In the genomic region with DNA sequence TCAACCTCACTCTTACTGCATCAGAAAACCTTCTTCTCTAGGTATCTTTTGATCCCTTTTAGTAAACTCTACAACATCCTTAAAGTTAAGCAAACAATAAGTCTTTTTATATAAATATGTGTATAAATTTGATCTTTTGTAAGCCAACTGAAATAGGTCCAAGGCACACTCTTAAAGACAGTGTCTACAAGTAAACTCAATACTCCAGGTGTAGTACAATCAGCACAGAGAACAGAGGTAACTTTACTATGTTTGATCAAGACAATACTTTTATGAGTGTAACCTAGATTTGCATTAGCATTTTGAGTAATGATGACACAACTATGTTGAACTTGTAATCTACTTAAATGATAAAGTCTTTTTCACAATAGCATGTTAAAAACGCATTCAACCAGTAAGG, we compare ENCODE assay signal across 17 cellular contexts.
DNase-seq lines count a peak whose midpoint lies in the region; ATAC-seq and TF ChIP-seq lines count a peak whose summit lies in the region.
"Had no signal": no experiment of that assay in that cellular context is flagged by ENCODE, and none has a peak within 500 bp of the region (broad histone marks: within the 10 kb centered on the region; RNA-seq: fewer than 3 reads in every experiment).

No MANE protein-coding gene starts in this region.

- H3K27me3 Mint-ChIP-seq in WTC11 (ENCODE audit: low read depth): no peaks in the 10 kb centered on the region
- H3K27me3 Mint-ChIP-seq: B cell; CD4-positive, CD25-positive, alpha-beta regulatory T cell had no signal

- H3K27me3 ChIP-seq in prostate gland (replicated peaks; ENCODE audit: insufficient read depth): no peaks in the 10 kb centered on the region
- H3K27me3 ChIP-seq: BLaER1 had no signal

- H3K4me1 ChIP-seq in prostate gland (replicated peaks): no peaks in the 10 kb centered on the region
- H3K4me1 ChIP-seq: BLaER1, Caco-2, HAP-1 had no signal

- no peaks in the 10 kb centered on the region for H3K9me3 Mint-ChIP-seq in WTC11
- H3K9me3 Mint-ChIP-seq: CD8-positive, alpha-beta T cell had no signal

- H3K4me3 ChIP-seq in LNCaP clone FGC (ENCODE audit: low read depth, low read length) (no peak overlapping the region), prostate gland (no peak overlapping the region)
- H3K4me3 ChIP-seq: BLaER1, GM12878, HAP-1 had no signal

- CTCF ChIA-PET in WTC11 (lab: Charles Lee): no interaction called here

- ATAC-seq in WTC11 (no peak), HG02610 (IDR thresholded peaks at IDR 0.05; ENCODE audit: unreplicated experiment) (no peak)
- ATAC-seq: CD8-positive, alpha-beta T cell; GM12878 had no signal

- H3K27ac Mint-ChIP-seq in WTC11: peak overlapping the region; percentile 1; the same call in 1 of the 2 replicates
- H3K27ac Mint-ChIP-seq: B cell; CD4-positive, CD25-positive, alpha-beta regulatory T cell; CD8-positive, alpha-beta T cell had no signal

- H3K27ac ChIP-seq in prostate gland: no peak overlapping the region
- H3K27ac ChIP-seq: BLaER1, C4-2B had no signal

- POLR2A ChIA-PET in WTC11 (lab: Charles Lee): no interaction called here

- no peak overlapping the region for H3K4me3 Mint-ChIP-seq in WTC11
- H3K4me3 Mint-ChIP-seq: B cell; CD8-positive, alpha-beta T cell had no signal

- DNase-seq in LNCaP clone FGC (ENCODE audit: low read depth) (peak; percentile 83), WTC11 (ENCODE audit: low spot score) (no peak), prostate gland (ENCODE audit: low spot score) (peak; percentile 11), nucleus accumbens (lab: John Stamatoyannopoulos, UW) (no peak), head of caudate nucleus (no peak)
- DNase-seq: Caco-2; CD4-positive, CD25-positive, alpha-beta regulatory T cell; CD8-positive, alpha-beta T cell; DMS153; DND-41; GOT3 had no signal

- intact Hi-C loops in prostate gland (cut with DNase I): no loop called here
- intact Hi-C loops in head of caudate nucleus (cut with DNase I): no loop called here

- no peaks in the 10 kb centered on the region for H3K4me1 Mint-ChIP-seq in WTC11
- H3K4me1 Mint-ChIP-seq: B cell; CD4-positive, CD25-positive, alpha-beta regulatory T cell had no signal

- TF ChIP-seq POLR2A in prostate gland (IDR thresholded peaks at IDR 0.05): no peak

- WGBS in prostate gland: 54% methylated on average over 1 of the region's 1 CpG

- H3K36me3 ChIP-seq in prostate gland: no peaks in the 10 kb centered on the region
- H3K36me3 ChIP-seq: BLaER1, HAP-1 had no signal

- TF ChIP-seq CTCF in LNCaP clone FGC (IDR thresholded peaks at IDR 0.05; ENCODE audit: control insufficient read depth, extremely low read depth, insufficient read depth) (no peak), WTC11 (IDR thresholded peaks at IDR 0.05) (no peak), prostate gland (IDR thresholded peaks at IDR 0.05) (no peak)

- no peaks in the 10 kb centered on the region for H3K9me3 ChIP-seq in prostate gland
- H3K9me3 ChIP-seq: BLaER1, Caco-2, HAP-1 had no signal

- H3K36me3 Mint-ChIP-seq in WTC11: no peaks in the 10 kb centered on the region
- H3K36me3 Mint-ChIP-seq: CD4-positive, CD25-positive, alpha-beta regulatory T cell; CD8-positive, alpha-beta T cell had no signal

TF ChIP-seq in WTC11, 78 proteins besides CTCF, POLR2A, EP300 and RAD21:
- TF ChIP-seq IRF2 (CRISPR knock-in tag; IDR thresholded peaks at IDR 0.05; ENCODE audit: borderline replicate concordance, low read depth): no peak
- TF ChIP-seq, protein P1, sequence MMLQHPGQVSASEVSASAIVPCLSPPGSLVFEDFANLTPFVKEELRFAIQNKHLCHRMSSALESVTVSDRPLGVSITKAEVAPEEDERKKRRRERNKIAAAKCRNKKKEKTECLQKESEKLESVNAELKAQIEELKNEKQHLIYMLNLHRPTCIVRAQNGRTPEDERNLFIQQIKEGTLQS (CRISPR knock-in tag; conservative IDR thresholded peaks at IDR 0.05): no peak
- no peak for TF ChIP-seq FOXP1 (CRISPR knock-in tag; IDR thresholded peaks at IDR 0.05; ENCODE audit: borderline replicate concordance)
- TF ChIP-seq GABPB1 (CRISPR knock-in tag; IDR thresholded peaks at IDR 0.05): no peak
- no peak for TF ChIP-seq FOXJ3 (CRISPR knock-in tag; IDR thresholded peaks at IDR 0.05; ENCODE audit: borderline replicate concordance)
- TF ChIP-seq, protein P2, sequence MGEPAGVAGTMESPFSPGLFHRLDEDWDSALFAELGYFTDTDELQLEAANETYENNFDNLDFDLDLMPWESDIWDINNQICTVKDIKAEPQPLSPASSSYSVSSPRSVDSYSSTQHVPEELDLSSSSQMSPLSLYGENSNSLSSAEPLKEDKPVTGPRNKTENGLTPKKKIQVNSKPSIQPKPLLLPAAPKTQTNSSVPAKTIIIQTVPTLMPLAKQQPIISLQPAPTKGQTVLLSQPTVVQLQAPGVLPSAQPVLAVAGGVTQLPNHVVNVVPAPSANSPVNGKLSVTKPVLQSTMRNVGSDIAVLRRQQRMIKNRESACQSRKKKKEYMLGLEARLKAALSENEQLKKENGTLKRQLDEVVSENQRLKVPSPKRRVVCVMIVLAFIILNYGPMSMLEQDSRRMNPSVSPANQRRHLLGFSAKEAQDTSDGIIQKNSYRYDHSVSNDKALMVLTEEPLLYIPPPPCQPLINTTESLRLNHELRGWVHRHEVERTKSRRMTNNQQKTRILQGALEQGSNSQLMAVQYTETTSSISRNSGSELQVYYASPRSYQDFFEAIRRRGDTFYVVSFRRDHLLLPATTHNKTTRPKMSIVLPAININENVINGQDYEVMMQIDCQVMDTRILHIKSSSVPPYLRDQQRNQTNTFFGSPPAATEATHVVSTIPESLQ (CRISPR knock-in tag; IDR thresholded peaks at IDR 0.05): no peak
- no peak for TF ChIP-seq TP53 (CRISPR knock-in tag; IDR thresholded peaks at IDR 0.05)
- no peak for TF ChIP-seq ZNF416 (CRISPR knock-in tag; IDR thresholded peaks at IDR 0.05)
- no peak for TF ChIP-seq ELF4 (CRISPR knock-in tag; IDR thresholded peaks at IDR 0.05; ENCODE audit: low read depth)
- no peak for TF ChIP-seq ZNF396 (CRISPR knock-in tag; IDR thresholded peaks at IDR 0.05; ENCODE audit: borderline replicate concordance)
- TF ChIP-seq ESRRA (CRISPR knock-in tag; IDR thresholded peaks at IDR 0.05; ENCODE audit: borderline replicate concordance): no peak
- TF ChIP-seq, protein P3, sequence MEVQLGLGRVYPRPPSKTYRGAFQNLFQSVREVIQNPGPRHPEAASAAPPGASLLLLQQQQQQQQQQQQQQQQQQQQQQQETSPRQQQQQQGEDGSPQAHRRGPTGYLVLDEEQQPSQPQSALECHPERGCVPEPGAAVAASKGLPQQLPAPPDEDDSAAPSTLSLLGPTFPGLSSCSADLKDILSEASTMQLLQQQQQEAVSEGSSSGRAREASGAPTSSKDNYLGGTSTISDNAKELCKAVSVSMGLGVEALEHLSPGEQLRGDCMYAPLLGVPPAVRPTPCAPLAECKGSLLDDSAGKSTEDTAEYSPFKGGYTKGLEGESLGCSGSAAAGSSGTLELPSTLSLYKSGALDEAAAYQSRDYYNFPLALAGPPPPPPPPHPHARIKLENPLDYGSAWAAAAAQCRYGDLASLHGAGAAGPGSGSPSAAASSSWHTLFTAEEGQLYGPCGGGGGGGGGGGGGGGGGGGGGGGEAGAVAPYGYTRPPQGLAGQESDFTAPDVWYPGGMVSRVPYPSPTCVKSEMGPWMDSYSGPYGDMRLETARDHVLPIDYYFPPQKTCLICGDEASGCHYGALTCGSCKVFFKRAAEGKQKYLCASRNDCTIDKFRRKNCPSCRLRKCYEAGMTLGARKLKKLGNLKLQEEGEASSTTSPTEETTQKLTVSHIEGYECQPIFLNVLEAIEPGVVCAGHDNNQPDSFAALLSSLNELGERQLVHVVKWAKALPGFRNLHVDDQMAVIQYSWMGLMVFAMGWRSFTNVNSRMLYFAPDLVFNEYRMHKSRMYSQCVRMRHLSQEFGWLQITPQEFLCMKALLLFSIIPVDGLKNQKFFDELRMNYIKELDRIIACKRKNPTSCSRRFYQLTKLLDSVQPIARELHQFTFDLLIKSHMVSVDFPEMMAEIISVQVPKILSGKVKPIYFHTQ (CRISPR knock-in tag; IDR thresholded peaks at IDR 0.05): no peak
- TF ChIP-seq ATF1 (CRISPR knock-in tag; IDR thresholded peaks at IDR 0.05): no peak

Comparison
In these comparisons a context has a peak if more than half of its experiments do, and no peak if none do; other contexts are left out.
1. DNase-seq: peak in LNCaP clone FGC (single experiment) and prostate gland (single experiment); none in WTC11 (single experiment), nucleus accumbens (0 of 56) and head of caudate nucleus (0 of 42).